Comparison of ENCODE assay signal across 2 cellular contexts in genomic region chr14:22635980-22636379, GRCh38. TPM values are rescaled to one million over a fixed set of nuclear protein-coding genes. Genes with fewer than 3 reads are reported as not detected.
"Had no signal": no experiment of that assay in that cellular context is flagged by ENCODE, and none has a peak within 500 bp of the region (broad histone marks: within the 10 kb centered on the region; RNA-seq: fewer than 3 reads in every experiment).

No MANE protein-coding gene starts in this region.

RNA-seq across cellular contexts. Expression of gene OR6J1, which starts 8.2 kb away (rescaled TPM):
- total RNA-seq: G401, GM12878 had no signal
- polyA plus RNA-seq: GM12878 had no signal
